ENCODE assay signal across 8 cellular contexts in genomic region chr1:19311931-19312781, GRCh38. TPM values are rescaled to one million over a fixed set of nuclear protein-coding genes. Genes with fewer than 3 reads are reported as not detected.
DNase-seq lines count a peak whose midpoint lies in the region; ATAC-seq, FAIRE-seq and TF ChIP-seq lines count a peak whose summit lies in the region.

Gene AKR7A2, minus strand, starts transcription at chr1:19312144. Its CDS starts 20 bp downstream, at chr1:19312124.
Gene SLC66A1, plus strand, starts transcription at chr1:19312326. Its CDS starts 5,352 bp downstream, at chr1:19317678.

- H3K27me3 Mint-ChIP-seq in type B pancreatic cell: no peaks in the 10 kb centered on the region

- peaks cover 0 to 20% (median 11%) of the 10 kb centered on the region in 9 donors for H3K36me3 ChIP-seq in heart right ventricle

- H3K9me3 ChIP-seq in heart right ventricle: no peaks in the 10 kb centered on the region

- intact Hi-C loops in heart right ventricle (cut with DNase I) (no loop called here), posterior vena cava (cut with DNase I) (no loop called here)

- peaks cover 20% of the 10 kb centered on the region for H3K4me1 Mint-ChIP-seq in type B pancreatic cell (ENCODE audit: unreplicated experiment)

- H3K36me3 Mint-ChIP-seq in type B pancreatic cell: peaks cover 13% of the 10 kb centered on the region

- peak in 3 of 9 donors; percentile 6 to 25 (median 8) for TF ChIP-seq CTCF in heart right ventricle (IDR thresholded peaks at IDR 0.05)
- peak; percentile 28 for TF ChIP-seq CTCF in type B pancreatic cell (conservative IDR thresholded peaks at IDR 0.05)

- H3K4me3 Mint-ChIP-seq in type B pancreatic cell: peak within 1 kb of the TSS; percentile 94

- ATAC-seq in HG02840 (IDR thresholded peaks at IDR 0.05; ENCODE audit: low FRiP score, unreplicated experiment) (peak; percentile 78), heart right ventricle (peak; percentile 96 to 98 (median 97))

- peak within 1 kb of the TSS; percentile 63 to 99 (median 81) for H3K4me3 ChIP-seq in heart right ventricle

- no peaks in the 10 kb centered on the region for H3K27me3 ChIP-seq in heart right ventricle

- WGBS in heart right ventricle, 2 donors: 0 to 1% methylated on average over 86 to 105 of the region's 105 CpGs

- peak within 1 kb of the TSS; percentile 76 for H3K27ac Mint-ChIP-seq in type B pancreatic cell

- H3K27ac ChIP-seq in heart right ventricle: peak within 1 kb of the TSS; percentile 65 to 93 (median 88)

- H3K4me1 ChIP-seq in heart right ventricle: peaks cover 9 to 54% (median 27%) of the 10 kb centered on the region in 9 donors

- peak; percentile 82 for TF ChIP-seq POLR2A in GM12892 (IDR thresholded peaks at IDR 0.05; ENCODE audit: low read depth, low read length)

- H3K9me3 Mint-ChIP-seq in type B pancreatic cell: no peaks in the 10 kb centered on the region

- peak; percentile 94 for DNase-seq in GM12892 (ENCODE audit: insufficient read length)
- peak; percentile 85 for DNase-seq in NCI-H1436 (lab: John Stamatoyannopoulos, UW)
- DNase-seq in T-helper 1 cell: peak; percentile 75 to 90 (median 85)
- DNase-seq in amniotic stem cell (lab: John Stamatoyannopoulos, UW): peak; percentile 93
- peak; percentile 91 to 95 for DNase-seq in heart right ventricle
- DNase-seq in posterior vena cava (ENCODE audit: low spot score): peak; percentile 97
- peak; percentile 95 for DNase-seq in type B pancreatic cell (ENCODE audit: extremely low spot score, unreplicated experiment)

- FAIRE-seq in GM12892 (lab: Jason Lieb, UNC): peak; percentile 99

RNA-seq across cellular contexts. Expression of gene AKR7A2, which starts in this region (rescaled TPM):
- polyA plus RNA-seq in GM12892 (2012; ENCODE audit: missing spikeins): 29.5 TPM
- total RNA-seq in heart right ventricle: 10 to 100 TPM; 30.6 to 48.5 (median 43.3) TPM
- polyA plus RNA-seq in heart right ventricle: 10 to 100 TPM in 1 of 2 donors, 1 to 10 TPM in 1; 6.8 to 26.2 TPM
- total RNA-seq in posterior vena cava: 10 to 100 TPM; 18.8 to 29.9 TPM
- total RNA-seq in type B pancreatic cell (ENCODE audit: low replicate concordance): 57.2 and 75.2 TPM in 2 replicates

RNA-seq across cellular contexts. Expression of gene SLC66A1, which starts in this region (rescaled TPM):
- polyA plus RNA-seq in GM12892 (2012; ENCODE audit: missing spikeins): 3.9 TPM
- total RNA-seq in heart right ventricle (1 to 10 TPM; 4.2 to 7.8 (median 6.5) TPM), posterior vena cava (1 to 10 TPM; 7.4 to 8.2 TPM), type B pancreatic cell (ENCODE audit: low replicate concordance) (18.3 and 24.1 TPM in 2 replicates)
- 10 to 100 TPM; 16.9 to 18.0 TPM for polyA plus RNA-seq in heart right ventricle

Comparison
In these comparisons a context has a peak if more than half of its experiments do, and no peak if none do; other contexts are left out.
1. Peak in every context shown above with its lines: DNase-seq, ATAC-seq, H3K4me3 ChIP-seq and H3K27ac ChIP-seq.